ENCODE assay signal across 9 cellular contexts in the genomic region with DNA sequence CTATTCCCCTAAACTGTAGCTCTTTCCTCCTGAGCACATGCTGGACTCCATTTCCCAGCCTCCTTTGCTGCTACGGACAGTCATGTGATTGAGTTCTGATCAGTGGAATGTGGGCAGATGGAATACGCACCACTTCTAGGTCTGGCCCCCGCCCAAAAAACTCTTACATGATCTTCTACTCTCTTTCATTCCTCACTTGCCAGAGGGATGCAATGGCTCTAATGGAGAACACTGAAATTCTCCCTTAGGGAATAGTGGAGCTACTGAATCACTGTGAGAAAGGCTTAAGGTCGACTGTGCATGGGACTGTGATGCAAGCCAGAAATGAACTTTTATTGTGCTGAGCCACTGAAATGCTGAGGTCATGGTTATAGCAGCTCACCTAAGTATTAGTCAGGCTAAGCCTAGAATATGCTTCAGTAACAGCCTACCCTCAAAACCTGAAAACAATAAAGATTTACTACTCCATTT. TPM values are rescaled to one million over a fixed set of nuclear protein-coding genes. Genes with fewer than 3 reads are reported as not detected.
DNase-seq lines count a peak whose midpoint lies in the region; ATAC-seq and TF ChIP-seq lines count a peak whose summit lies in the region.
"Had no signal": no experiment of that assay in that cellular context is flagged by ENCODE, and none has a peak within 500 bp of the region (broad histone marks: within the 10 kb centered on the region; RNA-seq: fewer than 3 reads in every experiment).

No MANE protein-coding gene starts in this region.

- peak; percentile 74 for DNase-seq in GM03348 (ENCODE audit: low spot score)
- DNase-seq in PC-3 = peak; percentile 35
- peak; percentile 98 for DNase-seq in fibroblast of mammary gland (ENCODE audit: low read depth)
- no peak for DNase-seq in osteocyte (ENCODE audit: extremely low spot score, unreplicated experiment)
- DNase-seq in CD8-positive, alpha-beta memory T cell = no peak
- DNase-seq in UCSD-AML1 (lab: John Stamatoyannopoulos, UW; ENCODE audit: unreplicated experiment) = no peak

- no peak overlapping the region for H3K27ac ChIP-seq in PC-3 (ENCODE audit: low read length)
- no peak overlapping the region for H3K27ac ChIP-seq in CD8-positive, alpha-beta memory T cell (ENCODE audit: low read depth, low read length)
- H3K27ac ChIP-seq: neutrophil had no signal

- H3K4me1 ChIP-seq in PC-3 (ENCODE audit: insufficient read depth, low read length) = no peaks in the 10 kb centered on the region
- H3K4me1 ChIP-seq in CD8-positive, alpha-beta memory T cell (ENCODE audit: insufficient read depth, low read length) = no peaks in the 10 kb centered on the region

- CTCF ChIA-PET in PC-3 (lab: Charles Lee) = interaction anchor here (0.5 kb wide), 1 partner anchor 201 kb away, joined by 3 read pairs; no protein-coding TSS in a partner anchor
- CTCF ChIA-PET in CD8-positive, alpha-beta memory T cell (lab: Charles Lee) = interaction anchor here (1.0 kb wide), 1 partner anchor 11 kb away, joined by 3 read pairs; no protein-coding TSS in a partner anchor

- no peak overlapping the region for H3K9ac ChIP-seq in PC-3 (ENCODE audit: low read length)

- no peak overlapping the region for H3K4me2 ChIP-seq in PC-3 (ENCODE audit: low read length)

- peak overlapping the region; percentile 12 for H3K27ac Mint-ChIP-seq in osteocyte (ENCODE audit: unreplicated experiment)
- peak overlapping the region in 1 of 8 donors; percentile 23 for H3K27ac Mint-ChIP-seq in CD8-positive, alpha-beta memory T cell

- H3K9me3 Mint-ChIP-seq in osteocyte (ENCODE audit: unreplicated experiment) = no peaks in the 10 kb centered on the region
- no peaks in the 10 kb centered on the region for H3K9me3 Mint-ChIP-seq in CD8-positive, alpha-beta memory T cell

- POLR2A ChIA-PET in PC-3 (lab: Charles Lee; ENCODE audit: unreplicated experiment) = no interaction called here
- POLR2A ChIA-PET in CD8-positive, alpha-beta memory T cell (lab: Charles Lee) = no interaction called here

- H3K27me3 ChIP-seq in PC-3 (ENCODE audit: low read length) = no peaks in the 10 kb centered on the region
- H3K27me3 ChIP-seq in CD8-positive, alpha-beta memory T cell (ENCODE audit: insufficient read depth, low read length, poor library complexity, severe bottlenecking) = no peaks in the 10 kb centered on the region
- H3K27me3 ChIP-seq: neutrophil had no signal

- peaks cover 9% of the 10 kb centered on the region for H3K4me1 Mint-ChIP-seq in osteocyte (ENCODE audit: unreplicated experiment)
- H3K4me1 Mint-ChIP-seq in CD8-positive, alpha-beta memory T cell = peaks cover 0 to 3% (median 0%) of the 10 kb centered on the region in 3 donors

- H3F3A ChIP-seq in PC-3 (ENCODE audit: low read length, unreplicated experiment) = no peaks in the 10 kb centered on the region

- no peaks in the 10 kb centered on the region for H3K9me3 ChIP-seq in PC-3 (ENCODE audit: low read length)
- no peaks in the 10 kb centered on the region for H3K9me3 ChIP-seq in CD8-positive, alpha-beta memory T cell (ENCODE audit: low read length)
- H3K9me3 ChIP-seq: neutrophil had no signal

- ATAC-seq in PC-3 = no peak
- ATAC-seq in HG03097 (IDR thresholded peaks at IDR 0.05; ENCODE audit: low FRiP score, unreplicated experiment) = no peak
- ATAC-seq in HG03135 (IDR thresholded peaks at IDR 0.05; ENCODE audit: unreplicated experiment) = no peak

- H3K4me3 ChIP-seq in PC-3 (ENCODE audit: low read length) = no peak overlapping the region
- H3K4me3 ChIP-seq in fibroblast of mammary gland (ENCODE audit: control insufficient read depth, low read depth, low read length) = no peak overlapping the region
- no peak overlapping the region for H3K4me3 ChIP-seq in CD8-positive, alpha-beta memory T cell (ENCODE audit: low read length)

- no peaks in the 10 kb centered on the region for H3K36me3 ChIP-seq in PC-3 (ENCODE audit: low read depth, low read length)
- no peaks in the 10 kb centered on the region for H3K36me3 ChIP-seq in CD8-positive, alpha-beta memory T cell (ENCODE audit: insufficient read depth, low read length)
- H3K36me3 ChIP-seq: neutrophil had no signal

- no peaks in the 10 kb centered on the region for H4K20me1 ChIP-seq in PC-3 (ENCODE audit: low read length)

- no peaks in the 10 kb centered on the region for H3K79me2 ChIP-seq in PC-3 (ENCODE audit: low read length)

- BruUV-seq in PC-3 (replicated peaks; lab: Mats Ljungman, UMichigan) = no TSS peak

- no peaks in the 10 kb centered on the region for H3K27me3 Mint-ChIP-seq in osteocyte (ENCODE audit: unreplicated experiment)
- H3K27me3 Mint-ChIP-seq in CD8-positive, alpha-beta memory T cell = peaks cover 11 to 18% of the 10 kb centered on the region in 2 donors

- no peaks in the 10 kb centered on the region for H3K9me2 ChIP-seq in PC-3 (replicated peaks; ENCODE audit: low read length)

- H3K36me3 Mint-ChIP-seq in osteocyte (ENCODE audit: unreplicated experiment) = no peaks in the 10 kb centered on the region
- peaks cover 0 to 1% (median 0%) of the 10 kb centered on the region in 3 donors for H3K36me3 Mint-ChIP-seq in CD8-positive, alpha-beta memory T cell

- no peak overlapping the region for H3K4me3 Mint-ChIP-seq in osteocyte (ENCODE audit: unreplicated experiment)
- no peak overlapping the region for H3K4me3 Mint-ChIP-seq in CD8-positive, alpha-beta memory T cell

- no peak for TF ChIP-seq CTCF in PC-3 (conservative IDR thresholded peaks at IDR 0.05; ENCODE audit: low read depth, low read length)
- no peak for TF ChIP-seq CTCF in fibroblast of mammary gland (conservative IDR thresholded peaks at IDR 0.05; ENCODE audit: control insufficient read depth, insufficient read depth, low read depth, low read length)
- TF ChIP-seq CTCF in osteocyte (IDR thresholded peaks at IDR 0.05) = no peak

- H2AFZ ChIP-seq in PC-3 (ENCODE audit: low read length) = 0 out of 2 replicates have a peak overlapping the region, but pooled peaks have one; percentile 1

- intact Hi-C loops in PC-3 (cut with micrococcal nuclease) = no loop called here

RNA-seq across cellular contexts. Expression of gene TMED2, which starts 13.0 kb away (rescaled TPM):
- total RNA-seq in PC-3 (2014; rRNA removed) (299 and 338 TPM in 2 replicates), osteocyte (285 and 304 TPM in 2 replicates)
- 100 to 1,000 TPM; 191 to 194 TPM for total RNA-seq in CD8-positive, alpha-beta memory T cell
- 314 TPM for polyA plus RNA-seq in CD8-positive, alpha-beta memory T cell

RNA-seq across cellular contexts. Expression of gene DDX55, which starts 30.5 kb away (rescaled TPM):
- total RNA-seq in PC-3 (2014; rRNA removed) (41.1 and 50.0 TPM in 2 replicates), osteocyte (19.3 and 21.6 TPM in 2 replicates)
- total RNA-seq in CD8-positive, alpha-beta memory T cell = 10 to 100 TPM; 46.2 to 53.4 TPM
- 21.1 TPM for polyA plus RNA-seq in CD8-positive, alpha-beta memory T cell

RNA-seq across cellular contexts. Expression of gene RILPL1, which starts 37.9 kb away (rescaled TPM):
- 14.7 and 18.8 TPM in 2 replicates for total RNA-seq in PC-3 (2014; rRNA removed)
- 34.2 and 35.1 TPM in 2 replicates for total RNA-seq in osteocyte
- 1 to 10 TPM; 2.7 to 4.6 TPM for total RNA-seq in CD8-positive, alpha-beta memory T cell
- polyA plus RNA-seq in CD8-positive, alpha-beta memory T cell = 0.55 TPM

Comparison
In these comparisons a context has a peak if more than half of its experiments do, and no peak if none do; other contexts are left out.
1. DNase-seq: peak in GM03348 (single experiment), PC-3 (single experiment) and fibroblast of mammary gland (single experiment); none in osteocyte (single experiment), CD8-positive, alpha-beta memory T cell (0 of 5) and UCSD-AML1 (single experiment).